Comparison of ENCODE assay signal across 9 cellular contexts in genomic region chr2:44291281-44292248, GRCh38. TPM values are rescaled to one million over a fixed set of nuclear protein-coding genes. Genes with fewer than 3 reads are reported as not detected.
DNase-seq lines count a peak whose midpoint lies in the region; ATAC-seq and TF ChIP-seq lines count a peak whose summit lies in the region.
"Had no signal": no experiment of that assay in that cellular context is flagged by ENCODE, and none has a peak within 500 bp of the region (broad histone marks: within the 10 kb centered on the region; RNA-seq: fewer than 3 reads in every experiment).

No MANE protein-coding gene starts in this region.

- peaks cover 0 to 11% (median 8%) of the 10 kb centered on the region in 4 donors for H3K4me1 ChIP-seq in sigmoid colon

- H3K27ac Mint-ChIP-seq in activated naive CD4-positive, alpha-beta T cell treated with anti-CD3 and anti-CD28 coated beads, Interleukin-2, amount 50 U/mL, for 72 hours = no peak overlapping the region
- H3K27ac Mint-ChIP-seq: activated B cell treated with CpG ODN at 0.5 μM for 24 hours had no signal

- no peaks in the 10 kb centered on the region for H3K36me3 ChIP-seq in WERI-Rb-1
- H3K36me3 ChIP-seq in sigmoid colon = no peaks in the 10 kb centered on the region

- DNase-seq in EH (ENCODE audit: low read depth) = peak; percentile 88
- peak; percentile 96 for DNase-seq in LHCN-M2 (ENCODE audit: low read depth)
- peak; percentile 83 for DNase-seq in WERI-Rb-1
- no peak for DNase-seq in left ventricle myocardium superior
- no peak for DNase-seq in sigmoid colon
- no peak for DNase-seq in posterior vena cava (ENCODE audit: low spot score)
- DNase-seq in activated naive CD4-positive, alpha-beta T cell treated with anti-CD3 and anti-CD28 coated beads, Interleukin-2, amount 50 U/mL, for 72 hours (ENCODE audit: low spot score in 2 of 2) = no peak
- DNase-seq: activated B cell treated with CpG ODN at 0.5 μM for 24 hours had no signal

- peak overlapping the region; percentile 30 for H3K27ac ChIP-seq in WERI-Rb-1
- H3K27ac ChIP-seq in sigmoid colon = no peak overlapping the region

- no peaks in the 10 kb centered on the region for H3K9me3 Mint-ChIP-seq in activated naive CD4-positive, alpha-beta T cell treated with anti-CD3 and anti-CD28 coated beads, Interleukin-2, amount 50 U/mL, for 72 hours
- H3K9me3 Mint-ChIP-seq: activated B cell treated with CpG ODN at 0.5 μM for 24 hours had no signal

- H3K36me3 Mint-ChIP-seq in activated naive CD4-positive, alpha-beta T cell treated with anti-CD3 and anti-CD28 coated beads, Interleukin-2, amount 50 U/mL, for 72 hours = no peaks in the 10 kb centered on the region

- intact Hi-C loops in left ventricle myocardium superior (cut with micrococcal nuclease) (no loop called here), sigmoid colon (cut with DNase I) (loop anchor here (1.0 to 5.0 kb wide), 2 partner anchors 204 to 249 kb away; no protein-coding TSS in a partner anchor), posterior vena cava (cut with DNase I) (loop anchor here (5.0 kb wide), 2 partner anchors 49 to 204 kb away; no protein-coding TSS in a partner anchor)

- H3K4me3 ChIP-seq in WERI-Rb-1 (ENCODE audit: low read depth, low read length) = peak overlapping the region; percentile 2; the same call in 1 of the 2 replicates
- no peak overlapping the region for H3K4me3 ChIP-seq in sigmoid colon

- peak; percentile 63 for ATAC-seq in left ventricle myocardium superior
- ATAC-seq in GM21515 (IDR thresholded peaks at IDR 0.05; ENCODE audit: unreplicated experiment) = no peak
- no peak for ATAC-seq in activated naive CD4-positive, alpha-beta T cell treated with anti-CD3 and anti-CD28 coated beads, Interleukin-2, amount 50 U/mL, for 72 hours

- no peaks in the 10 kb centered on the region for H3K27me3 ChIP-seq in WERI-Rb-1 (ENCODE audit: insufficient read depth, low read depth, severe bottlenecking)
- H3K27me3 ChIP-seq in sigmoid colon = no peaks in the 10 kb centered on the region

- no peak for TF ChIP-seq POLR2A in sigmoid colon (IDR thresholded peaks at IDR 0.05)

- TF ChIP-seq EP300 in sigmoid colon (IDR thresholded peaks at IDR 0.05) = no peak

- H3K9me3 ChIP-seq in WERI-Rb-1 (ENCODE audit: severe bottlenecking) (no peaks in the 10 kb centered on the region), sigmoid colon (no peaks in the 10 kb centered on the region)

- WGBS in sigmoid colon, 2 donors = 18 to 43% methylated on average over 8 of the region's 8 CpGs

- TF ChIP-seq CTCF in WERI-Rb-1 (IDR thresholded peaks at IDR 0.05; ENCODE audit: low read depth, low read length) (peak; percentile 89), sigmoid colon (IDR thresholded peaks at IDR 0.05) (peak in 3 of 4 experiments; percentile 34 to 43 (median 38))

RNA-seq across cellular contexts. Expression of gene SLC3A1, which starts 16.3 kb away (rescaled TPM):
- 0.19 TPM in 1 of 2 replicates, not detected in the other for total RNA-seq in LHCN-M2 (2014; rRNA removed)
- 0.01 TPM for polyA plus RNA-seq in LHCN-M2 (2012)
- total RNA-seq in left ventricle myocardium superior = not detected
- total RNA-seq in sigmoid colon = under 1 TPM in 3 of 4 donors, not detected in 1; 0.36 to 0.54 (median 0.49) TPM
- 10 to 100 TPM in 1 of 3 donors, 1 to 10 TPM in 2; 6.6 to 12.0 (median 7.9) TPM for polyA plus RNA-seq in sigmoid colon
- total RNA-seq in posterior vena cava = under 1 TPM in 1 of 2 donors, not detected in 1; 0.37 TPM
- total RNA-seq in activated naive CD4-positive, alpha-beta T cell treated with anti-CD3 and anti-CD28 coated beads, Interleukin-2, amount 50 U/mL, for 72 hours = under 1 TPM; 0.14 to 0.41 TPM

Comparison
In these comparisons a context has a peak if more than half of its experiments do, and no peak if none do; other contexts are left out.
1. DNase-seq: peak in EH (single experiment), LHCN-M2 (single experiment) and WERI-Rb-1 (single experiment); none in left ventricle myocardium superior (single experiment), sigmoid colon (single experiment), posterior vena cava (single experiment) and activated naive CD4-positive, alpha-beta T cell treated with anti-CD3 and anti-CD28 coated beads, Interleukin-2, amount 50 U/mL, for 72 hours (0 of 2).